8 cellular contexts compared by ENCODE assay signal in genomic region chr7:128104109-128104742, GRCh38.
A peak's percentile ranks its signal among the peaks of the same experiment; 100 is the strongest.
DNase-seq lines count a peak whose midpoint lies in the region; TF ChIP-seq lines count a peak whose summit lies in the region.

No MANE protein-coding gene starts in this region.

- H3K27ac ChIP-seq in coronary artery = no peak overlapping the region
- no peak overlapping the region for H3K27ac ChIP-seq in muscle layer of duodenum (ENCODE audit: low read length)

- peaks cover 0 to 13% of the 10 kb centered on the region in 2 donors for H3K4me1 ChIP-seq in muscle layer of duodenum (ENCODE audit: control insufficient read depth in 1 of 2, insufficient read depth in 2 of 2, low read length in 2 of 2)

- H3K27me3 ChIP-seq in muscle layer of duodenum (ENCODE audit: low read depth, low read length) = no peaks in the 10 kb centered on the region

- peak; percentile 67 for DNase-seq in activated CD8-positive, alpha-beta memory T cell treated with anti-CD3 and anti-CD28 coated beads for 24 hours
- DNase-seq in activated CD8-positive, alpha-beta memory T cell treated with anti-CD3 and anti-CD28 coated beads, Interleukin-2, amount 50 U/mL, for 48 hours = no peak
- DNase-seq in NCI-H1092 (lab: John Stamatoyannopoulos, UW) (peak; percentile 17), coronary artery (ENCODE audit: low spot score) (no peak), medulla oblongata (ENCODE audit: extremely low spot score) (no peak), Ammon's horn (ENCODE audit: low spot score) (no peak), glomerular visceral epithelial cell (ENCODE audit: extremely low spot score) (no peak)

- no peaks in the 10 kb centered on the region for H3K36me3 ChIP-seq in muscle layer of duodenum (ENCODE audit: control insufficient read depth in 1 of 2, insufficient read depth in 2 of 2, low read length in 2 of 2)

- no peaks in the 10 kb centered on the region for H3K9me3 ChIP-seq in muscle layer of duodenum (ENCODE audit: control insufficient read depth in 1 of 2, low read length in 2 of 2)

- no peak for TF ChIP-seq CTCF in coronary artery (IDR thresholded peaks at IDR 0.05)

- H3K4me3 ChIP-seq in coronary artery = peak overlapping the region; percentile 60
- peak overlapping the region; percentile 21 to 72 for H3K4me3 ChIP-seq in muscle layer of duodenum (ENCODE audit: low read depth in 1 of 2, low read length in 2 of 2)

Comparison
In these comparisons a context has a peak if more than half of its experiments do, and no peak if none do; other contexts are left out.
1. DNase-seq: peak in activated CD8-positive, alpha-beta memory T cell treated with anti-CD3 and anti-CD28 coated beads for 24 hours (single experiment) and NCI-H1092 (single experiment); none in activated CD8-positive, alpha-beta memory T cell treated with anti-CD3 and anti-CD28 coated beads, Interleukin-2, amount 50 U/mL, for 48 hours (single experiment), coronary artery (single experiment), medulla oblongata (single experiment), Ammon's horn (single experiment) and glomerular visceral epithelial cell (single experiment).